Comparison of ENCODE assay signal across 3 cellular contexts in the genomic region with DNA sequence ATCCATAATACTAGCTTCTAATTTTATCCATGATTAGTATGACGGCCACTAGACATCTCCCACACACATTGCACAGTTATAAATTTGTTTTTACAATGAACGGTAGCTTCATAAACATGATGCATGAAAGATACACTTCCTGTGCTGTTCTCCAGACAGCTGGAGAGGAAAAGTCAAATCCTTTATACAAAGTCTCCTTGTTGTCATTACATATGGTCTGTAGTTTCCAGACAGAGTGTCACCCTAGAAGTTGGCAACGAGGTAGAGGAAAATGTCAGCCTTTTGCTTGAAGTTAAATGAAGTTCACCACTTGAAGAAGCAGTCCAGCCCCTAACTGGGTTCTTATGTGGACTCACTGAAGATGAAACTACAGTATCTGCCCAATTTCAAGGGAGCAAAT.
TF ChIP-seq lines count a peak whose summit lies in the region.

No MANE protein-coding gene starts in this region.

TF ChIP-seq in GM23338, 12 proteins besides CTCF, POLR2A, EP300 and RAD21:
- TF ChIP-seq EZH2phosphoT487 (IDR thresholded peaks at IDR 0.05; ENCODE audit: unreplicated experiment) (no peak), POLR2AphosphoS5 (IDR thresholded peaks at IDR 0.05; ENCODE audit: low read depth) (no peak)
- TF ChIP-seq, protein P1, sequence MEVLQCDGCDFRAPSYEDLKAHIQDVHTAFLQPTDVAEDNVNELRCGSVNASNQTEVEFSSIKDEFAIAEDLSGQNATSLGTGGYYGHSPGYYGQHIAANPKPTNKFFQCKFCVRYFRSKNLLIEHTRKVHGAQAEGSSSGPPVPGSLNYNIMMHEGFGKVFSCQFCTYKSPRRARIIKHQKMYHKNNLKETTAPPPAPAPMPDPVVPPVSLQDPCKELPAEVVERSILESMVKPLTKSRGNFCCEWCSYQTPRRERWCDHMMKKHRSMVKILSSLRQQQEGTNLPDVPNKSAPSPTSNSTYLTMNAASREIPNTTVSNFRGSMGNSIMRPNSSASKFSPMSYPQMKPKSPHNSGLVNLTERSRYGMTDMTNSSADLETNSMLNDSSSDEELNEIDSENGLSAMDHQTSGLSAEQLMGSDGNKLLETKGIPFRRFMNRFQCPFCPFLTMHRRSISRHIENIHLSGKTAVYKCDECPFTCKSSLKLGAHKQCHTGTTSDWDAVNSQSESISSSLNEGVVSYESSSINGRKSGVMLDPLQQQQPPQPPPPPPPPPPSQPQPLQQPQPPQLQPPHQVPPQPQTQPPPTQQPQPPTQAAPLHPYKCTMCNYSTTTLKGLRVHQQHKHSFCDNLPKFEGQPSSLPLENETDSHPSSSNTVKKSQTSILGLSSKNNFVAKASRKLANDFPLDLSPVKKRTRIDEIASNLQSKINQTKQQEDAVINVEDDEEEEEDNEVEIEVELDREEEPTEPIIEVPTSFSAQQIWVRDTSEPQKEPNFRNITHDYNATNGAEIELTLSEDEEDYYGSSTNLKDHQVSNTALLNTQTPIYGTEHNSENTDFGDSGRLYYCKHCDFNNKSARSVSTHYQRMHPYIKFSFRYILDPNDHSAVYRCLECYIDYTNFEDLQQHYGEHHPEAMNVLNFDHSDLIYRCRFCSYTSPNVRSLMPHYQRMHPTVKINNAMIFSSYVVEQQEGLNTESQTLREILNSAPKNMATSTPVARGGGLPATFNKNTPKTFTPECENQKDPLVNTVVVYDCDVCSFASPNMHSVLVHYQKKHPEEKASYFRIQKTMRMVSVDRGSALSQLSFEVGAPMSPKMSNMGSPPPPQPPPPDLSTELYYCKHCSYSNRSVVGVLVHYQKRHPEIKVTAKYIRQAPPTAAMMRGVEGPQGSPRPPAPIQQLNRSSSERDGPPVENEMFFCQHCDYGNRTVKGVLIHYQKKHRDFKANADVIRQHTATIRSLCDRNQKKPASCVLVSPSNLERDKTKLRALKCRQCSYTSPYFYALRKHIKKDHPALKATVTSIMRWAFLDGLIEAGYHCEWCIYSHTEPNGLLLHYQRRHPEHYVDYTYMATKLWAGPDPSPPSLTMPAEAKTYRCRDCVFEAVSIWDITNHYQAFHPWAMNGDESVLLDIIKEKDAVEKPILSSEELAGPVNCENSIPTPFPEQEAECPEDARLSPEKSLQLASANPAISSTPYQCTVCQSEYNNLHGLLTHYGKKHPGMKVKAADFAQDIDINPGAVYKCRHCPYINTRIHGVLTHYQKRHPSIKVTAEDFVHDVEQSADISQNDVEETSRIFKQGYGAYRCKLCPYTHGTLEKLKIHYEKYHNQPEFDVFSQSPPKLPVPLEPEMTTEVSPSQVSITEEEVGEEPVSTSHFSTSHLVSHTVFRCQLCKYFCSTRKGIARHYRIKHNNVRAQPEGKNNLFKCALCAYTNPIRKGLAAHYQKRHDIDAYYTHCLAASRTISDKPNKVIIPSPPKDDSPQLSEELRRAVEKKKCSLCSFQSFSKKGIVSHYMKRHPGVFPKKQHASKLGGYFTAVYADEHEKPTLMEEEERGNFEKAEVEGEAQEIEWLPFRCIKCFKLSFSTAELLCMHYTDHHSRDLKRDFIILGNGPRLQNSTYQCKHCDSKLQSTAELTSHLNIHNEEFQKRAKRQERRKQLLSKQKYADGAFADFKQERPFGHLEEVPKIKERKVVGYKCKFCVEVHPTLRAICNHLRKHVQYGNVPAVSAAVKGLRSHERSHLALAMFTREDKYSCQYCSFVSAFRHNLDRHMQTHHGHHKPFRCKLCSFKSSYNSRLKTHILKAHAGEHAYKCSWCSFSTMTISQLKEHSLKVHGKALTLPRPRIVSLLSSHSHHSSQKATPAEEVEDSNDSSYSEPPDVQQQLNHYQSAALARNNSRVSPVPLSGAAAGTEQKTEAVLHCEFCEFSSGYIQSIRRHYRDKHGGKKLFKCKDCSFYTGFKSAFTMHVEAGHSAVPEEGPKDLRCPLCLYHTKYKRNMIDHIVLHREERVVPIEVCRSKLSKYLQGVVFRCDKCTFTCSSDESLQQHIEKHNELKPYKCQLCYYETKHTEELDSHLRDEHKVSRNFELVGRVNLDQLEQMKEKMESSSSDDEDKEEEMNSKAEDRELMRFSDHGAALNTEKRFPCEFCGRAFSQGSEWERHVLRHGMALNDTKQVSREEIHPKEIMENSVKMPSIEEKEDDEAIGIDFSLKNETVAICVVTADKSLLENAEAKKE (CRISPR knock-in tag; IDR thresholded peaks at IDR 0.05), result no peak

TF ChIP-seq in endothelial cell of umbilical vein, 7 proteins besides CTCF, POLR2A, EP300 and RAD21:
- TF ChIP-seq JUN (IDR thresholded peaks at IDR 0.05; ENCODE audit: borderline replicate concordance, insufficient read depth, insufficient read length, low read depth) (no peak), EZH2 (IDR thresholded peaks at IDR 0.05; ENCODE audit: borderline replicate concordance, low read depth, low read length, severe bottlenecking) (no peak), POLR2AphosphoS5 (IDR thresholded peaks at IDR 0.05; ENCODE audit: insufficient read depth, low read depth, low read length) (no peak), FOS (IDR thresholded peaks at IDR 0.05; ENCODE audit: borderline replicate concordance, insufficient read depth, low read length) (no peak), MYC (IDR thresholded peaks at IDR 0.05; ENCODE audit: low read depth, low read length) (no peak), GATA2 (IDR thresholded peaks at IDR 0.05; ENCODE audit: insufficient read depth, insufficient read length, low read depth, low read length) (no peak)
- TF ChIP-seq, protein P2, sequence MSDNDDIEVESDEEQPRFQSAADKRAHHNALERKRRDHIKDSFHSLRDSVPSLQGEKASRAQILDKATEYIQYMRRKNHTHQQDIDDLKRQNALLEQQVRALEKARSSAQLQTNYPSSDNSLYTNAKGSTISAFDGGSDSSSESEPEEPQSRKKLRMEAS (IDR thresholded peaks at IDR 0.05; ENCODE audit: insufficient read depth, insufficient read length), result no peak

TF ChIP-seq in SK-N-SH, 30 proteins besides CTCF, POLR2A, EP300 and RAD21:
- TF ChIP-seq, protein P3, sequence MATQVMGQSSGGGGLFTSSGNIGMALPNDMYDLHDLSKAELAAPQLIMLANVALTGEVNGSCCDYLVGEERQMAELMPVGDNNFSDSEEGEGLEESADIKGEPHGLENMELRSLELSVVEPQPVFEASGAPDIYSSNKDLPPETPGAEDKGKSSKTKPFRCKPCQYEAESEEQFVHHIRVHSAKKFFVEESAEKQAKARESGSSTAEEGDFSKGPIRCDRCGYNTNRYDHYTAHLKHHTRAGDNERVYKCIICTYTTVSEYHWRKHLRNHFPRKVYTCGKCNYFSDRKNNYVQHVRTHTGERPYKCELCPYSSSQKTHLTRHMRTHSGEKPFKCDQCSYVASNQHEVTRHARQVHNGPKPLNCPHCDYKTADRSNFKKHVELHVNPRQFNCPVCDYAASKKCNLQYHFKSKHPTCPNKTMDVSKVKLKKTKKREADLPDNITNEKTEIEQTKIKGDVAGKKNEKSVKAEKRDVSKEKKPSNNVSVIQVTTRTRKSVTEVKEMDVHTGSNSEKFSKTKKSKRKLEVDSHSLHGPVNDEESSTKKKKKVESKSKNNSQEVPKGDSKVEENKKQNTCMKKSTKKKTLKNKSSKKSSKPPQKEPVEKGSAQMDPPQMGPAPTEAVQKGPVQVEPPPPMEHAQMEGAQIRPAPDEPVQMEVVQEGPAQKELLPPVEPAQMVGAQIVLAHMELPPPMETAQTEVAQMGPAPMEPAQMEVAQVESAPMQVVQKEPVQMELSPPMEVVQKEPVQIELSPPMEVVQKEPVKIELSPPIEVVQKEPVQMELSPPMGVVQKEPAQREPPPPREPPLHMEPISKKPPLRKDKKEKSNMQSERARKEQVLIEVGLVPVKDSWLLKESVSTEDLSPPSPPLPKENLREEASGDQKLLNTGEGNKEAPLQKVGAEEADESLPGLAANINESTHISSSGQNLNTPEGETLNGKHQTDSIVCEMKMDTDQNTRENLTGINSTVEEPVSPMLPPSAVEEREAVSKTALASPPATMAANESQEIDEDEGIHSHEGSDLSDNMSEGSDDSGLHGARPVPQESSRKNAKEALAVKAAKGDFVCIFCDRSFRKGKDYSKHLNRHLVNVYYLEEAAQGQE (IDR thresholded peaks at IDR 0.05; ENCODE audit: low read depth, low read length), result no peak
- no peak for TF ChIP-seq SMC3 (IDR thresholded peaks at IDR 0.05; ENCODE audit: low read depth, low read length)
TF ChIP-seq in SK-N-SH: peak in this region for 0.
